In the genomic region with DNA sequence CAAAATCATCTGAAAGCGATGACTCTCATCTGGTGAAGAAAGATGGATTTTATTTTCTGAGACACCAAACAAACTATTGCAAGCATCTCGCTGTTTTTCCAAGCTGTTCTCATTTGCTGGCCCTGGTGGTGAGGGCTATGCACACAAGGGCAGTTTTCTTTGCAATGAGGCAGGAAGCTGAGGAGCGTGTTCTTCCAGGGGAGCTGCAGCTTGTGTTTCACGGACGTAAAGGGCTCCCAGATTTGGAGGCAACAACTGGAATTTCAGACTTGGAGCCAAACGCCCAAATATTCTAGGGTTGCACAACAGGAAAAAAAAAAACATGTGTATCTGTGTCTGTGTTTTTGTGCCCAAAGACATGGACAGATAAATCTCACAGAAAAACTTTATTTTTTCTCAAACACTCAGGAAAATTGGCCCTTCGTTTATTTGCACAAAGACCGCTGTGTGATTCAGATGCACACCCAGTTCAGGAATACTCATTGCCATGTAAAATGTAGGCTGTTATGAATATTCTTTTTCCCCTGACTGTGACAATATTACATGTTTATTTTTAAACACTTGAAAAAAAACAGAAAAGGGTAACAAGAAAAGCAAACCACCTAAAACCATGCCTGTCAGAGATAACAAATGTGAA, we compare ENCODE assay signal across 12 cellular contexts.
DNase-seq lines count a peak whose midpoint lies in the region; ATAC-seq and TF ChIP-seq lines count a peak whose summit lies in the region.
"Had no signal": no experiment of that assay in that cellular context is flagged by ENCODE, and none has a peak within 500 bp of the region (broad histone marks: within the 10 kb centered on the region; RNA-seq: fewer than 3 reads in every experiment).

No MANE protein-coding gene starts in this region.

- TF ChIP-seq CTCF in body of pancreas (IDR thresholded peaks at IDR 0.05) (no peak), right atrium auricular region (IDR thresholded peaks at IDR 0.05) (no peak), gastrocnemius medialis (IDR thresholded peaks at IDR 0.05 in 4 of 5, conservative IDR thresholded peaks at IDR 0.05 in 1 of 5) (no peak), A673 (conservative IDR thresholded peaks at IDR 0.05; ENCODE audit: low read depth, low read length) (no peak)

- H3K27ac ChIP-seq in body of pancreas = no peak overlapping the region
- peak overlapping the region in 1 of 2 donors; percentile 63 for H3K27ac ChIP-seq in right atrium auricular region
- H3K27ac ChIP-seq in gastrocnemius medialis = peak overlapping the region; percentile 45 to 54 (median 46)
- H3K27ac ChIP-seq in A673 (ENCODE audit: low read depth, low read length, poor library complexity, severe bottlenecking) = no peak overlapping the region
- H3K27ac ChIP-seq: C4-2B had no signal

- H3K4me1 ChIP-seq in body of pancreas (peaks cover 2% of the 10 kb centered on the region), right atrium auricular region (peaks cover 0 to 4% of the 10 kb centered on the region in 2 donors), gastrocnemius medialis (no peaks in the 10 kb centered on the region), A673 (ENCODE audit: insufficient read depth, low read length, poor library complexity, severe bottlenecking) (peaks cover 23% of the 10 kb centered on the region)

- intact Hi-C loops in body of pancreas (cut with DNase I) = no loop called here
- intact Hi-C loops in gastrocnemius medialis (cut with DNase I; ENCODE audit: low total_unique reads) = loop anchor here (2.0 to 10.0 kb wide), 2 partner anchors 63 to 291 kb away; no protein-coding TSS in a partner anchor
- intact Hi-C loops in A673 (cut with micrococcal nuclease; ENCODE audit: unreplicated experiment) = no loop called here

- DNase-seq in Daoy (ENCODE audit: low read depth) = peak; percentile 25
- peak in 2 of 4 donors; percentile 20 to 33 for DNase-seq in body of pancreas
- peak; percentile 84 for DNase-seq in right atrium auricular region (ENCODE audit: low spot score)
- peak; percentile 19 to 60 for DNase-seq in gastrocnemius medialis
- no peak for DNase-seq in HEK293T (ENCODE audit: extremely low spot score)
- no peak for DNase-seq in A673 (ENCODE audit: low spot score)
- no peak for DNase-seq in DMS79 (lab: John Stamatoyannopoulos, UW)
- no peak for DNase-seq in NCI-H748 treated with DMSO at 0.1 percent for 48 hours (lab: John Stamatoyannopoulos, UW)
- DNase-seq: NCI-H1417 treated with DMSO at 0.1 percent for 48 hours; stimulated activated CD4-positive, alpha-beta T cell treated with anti-CD3 and anti-CD28 coated beads, Interleukin-4, amount 100 ng/mL, for 4 hours; T-helper 9 cell had no signal

- H3K4me3 ChIP-seq in body of pancreas = no peak overlapping the region
- no peak overlapping the region for H3K4me3 ChIP-seq in right atrium auricular region
- H3K4me3 ChIP-seq in gastrocnemius medialis = peak overlapping the region in 2 of 4 donors; percentile 29 to 35
- H3K4me3 ChIP-seq in A673 (ENCODE audit: low read depth, low read length, poor library complexity, severe bottlenecking) = no peak overlapping the region

- no peaks in the 10 kb centered on the region for H3K27me3 ChIP-seq in body of pancreas
- H3K27me3 ChIP-seq in right atrium auricular region = no peaks in the 10 kb centered on the region
- H3K27me3 ChIP-seq in gastrocnemius medialis = no peaks in the 10 kb centered on the region
- no peaks in the 10 kb centered on the region for H3K27me3 ChIP-seq in A673 (replicated peaks; ENCODE audit: insufficient read depth, low read depth, low read length, poor library complexity)

- BruUV-seq in A673 (replicated peaks; lab: Mats Ljungman, UMichigan) = no TSS peak

- ATAC-seq in body of pancreas (peak; percentile 52), gastrocnemius medialis (peak; percentile 58 to 77)

- in situ Hi-C loops in gastrocnemius medialis (cut with MboI; ENCODE audit: low sequenced_read_pairs in 4 of 4) = no loop called here

- WGBS in body of pancreas, 2 donors = 67 to 78% methylated on average over 8 of the region's 8 CpGs

- H3K9me3 ChIP-seq in body of pancreas (no peaks in the 10 kb centered on the region), right atrium auricular region (no peaks in the 10 kb centered on the region), gastrocnemius medialis (no peaks in the 10 kb centered on the region), A673 (ENCODE audit: low read depth, low read length, poor library complexity, severe bottlenecking) (no peaks in the 10 kb centered on the region)

- H3K36me3 ChIP-seq in body of pancreas (replicated peaks in 1 of 2; ENCODE audit: insufficient read depth in 1 of 2, low read depth in 2 of 2) (no peaks in the 10 kb centered on the region), right atrium auricular region (no peaks in the 10 kb centered on the region), gastrocnemius medialis (no peaks in the 10 kb centered on the region), A673 (ENCODE audit: insufficient read depth, low read length, poor library complexity, severe bottlenecking) (no peaks in the 10 kb centered on the region)

- POLR2A ChIA-PET in HEK293T (lab: Yijun Ruan, JAX) (no interaction called here), A673 (lab: Charles Lee; ENCODE audit: low non-redundant PET) (no interaction called here)

- CTCF ChIA-PET in HEK293T (lab: Yijun Ruan, JAX) = no interaction called here
- CTCF ChIA-PET in A673 (lab: Charles Lee) = no interaction called here

- TF ChIP-seq POLR2A in body of pancreas (IDR thresholded peaks at IDR 0.05) (no peak), gastrocnemius medialis (IDR thresholded peaks at IDR 0.05) (peak in 1 of 2 donors; percentile 20)

TF ChIP-seq in HEK293T, 16 proteins besides CTCF, POLR2A, EP300 and RAD21:
- TF ChIP-seq SUZ12 (IDR thresholded peaks at IDR 0.05) = no peak
- TF ChIP-seq ELF4 (IDR thresholded peaks at IDR 0.05) = no peak
- TF ChIP-seq, protein P1, sequence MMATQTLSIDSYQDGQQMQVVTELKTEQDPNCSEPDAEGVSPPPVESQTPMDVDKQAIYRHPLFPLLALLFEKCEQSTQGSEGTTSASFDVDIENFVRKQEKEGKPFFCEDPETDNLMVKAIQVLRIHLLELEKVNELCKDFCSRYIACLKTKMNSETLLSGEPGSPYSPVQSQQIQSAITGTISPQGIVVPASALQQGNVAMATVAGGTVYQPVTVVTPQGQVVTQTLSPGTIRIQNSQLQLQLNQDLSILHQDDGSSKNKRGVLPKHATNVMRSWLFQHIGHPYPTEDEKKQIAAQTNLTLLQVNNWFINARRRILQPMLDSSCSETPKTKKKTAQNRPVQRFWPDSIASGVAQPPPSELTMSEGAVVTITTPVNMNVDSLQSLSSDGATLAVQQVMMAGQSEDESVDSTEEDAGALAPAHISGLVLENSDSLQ (IDR thresholded peaks at IDR 0.05) = no peak
- no peak for TF ChIP-seq FOXM1 (IDR thresholded peaks at IDR 0.05; ENCODE audit: borderline replicate concordance)
- no peak for TF ChIP-seq L3MBTL2 (conservative IDR thresholded peaks at IDR 0.05)
- TF ChIP-seq BHLHE40 (IDR thresholded peaks at IDR 0.05; ENCODE audit: borderline replicate concordance) = no peak
- no peak for TF ChIP-seq HDGF (IDR thresholded peaks at IDR 0.05; ENCODE audit: borderline replicate concordance)
- TF ChIP-seq CTBP1 (IDR thresholded peaks at IDR 0.05; ENCODE audit: borderline replicate concordance) = no peak
- TF ChIP-seq LEF1 (IDR thresholded peaks at IDR 0.05; ENCODE audit: borderline replicate concordance) = no peak
- TF ChIP-seq FOXK2 (IDR thresholded peaks at IDR 0.05) = no peak
- TF ChIP-seq NFRKB (IDR thresholded peaks at IDR 0.05) = no peak
TF ChIP-seq in HEK293T: peak in this region for 0.

Comparison
In these comparisons a context has a peak if more than half of its experiments do, and no peak if none do; other contexts are left out.
1. DNase-seq: peak in Daoy (single experiment), right atrium auricular region (single experiment) and gastrocnemius medialis (2 of 2); none in HEK293T (single experiment), A673 (single experiment), DMS79 (single experiment) and NCI-H748 treated with DMSO at 0.1 percent for 48 hours (single experiment).
2. H3K27ac ChIP-seq: peak in gastrocnemius medialis (4 of 4); none in body of pancreas (0 of 4) and A673 (single experiment).